In the genomic region with DNA sequence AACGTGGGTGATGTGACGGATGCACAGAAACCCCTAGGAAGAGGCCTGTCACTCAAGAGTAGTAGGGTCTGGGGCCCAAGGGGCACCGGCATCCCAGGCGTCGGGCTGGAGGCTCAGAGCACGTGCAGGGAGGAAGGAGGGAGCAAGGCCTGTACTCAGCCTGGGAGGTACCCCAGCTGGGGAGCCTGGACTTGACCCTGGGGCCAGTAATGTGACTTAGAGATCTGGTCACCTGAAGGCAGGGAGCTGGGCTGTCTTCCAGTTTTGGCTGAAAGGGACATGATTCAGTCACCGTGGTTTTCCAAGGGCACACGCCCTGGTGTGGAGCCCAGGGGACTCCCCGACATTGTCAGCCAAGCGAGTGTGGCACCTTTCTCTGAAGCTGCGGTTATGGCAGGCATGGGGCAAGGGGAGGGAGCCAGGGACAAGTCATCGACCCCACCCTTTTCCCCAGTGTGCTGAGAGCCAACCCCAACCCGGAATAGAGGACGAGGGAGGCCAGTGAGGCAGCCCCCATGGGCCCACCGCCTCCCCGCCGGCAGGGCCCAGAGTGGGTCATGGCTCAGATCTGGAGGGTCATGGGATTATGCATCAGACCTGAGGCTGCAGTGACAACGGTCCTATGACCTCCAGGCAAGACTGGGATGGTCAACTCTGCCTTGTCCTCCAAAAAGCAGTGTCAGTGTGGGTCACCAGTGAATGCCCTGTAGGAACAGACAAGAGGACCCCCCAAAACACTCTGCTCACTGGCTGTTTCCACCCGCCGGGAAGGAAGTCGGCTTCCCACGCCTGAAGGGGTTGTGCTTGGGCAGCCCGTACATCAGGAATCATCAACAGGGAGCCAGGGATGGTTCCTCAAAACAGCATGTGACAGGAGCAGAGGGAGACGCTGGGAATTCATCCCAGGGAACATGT, we compare ENCODE assay signal across 1 cellular context.
TF ChIP-seq lines count a peak whose summit lies in the region.

No MANE protein-coding gene starts in this region.

TF ChIP-seq in H1, 55 proteins besides CTCF, POLR2A, EP300 and RAD21:
- TF ChIP-seq TBP (IDR thresholded peaks at IDR 0.05; ENCODE audit: low read depth, low read length) (no peak), RXRA (IDR thresholded peaks at IDR 0.05; ENCODE audit: insufficient read depth, low read depth, low read length) (no peak), FOSL1 (IDR thresholded peaks at IDR 0.05; ENCODE audit: insufficient read depth, low read depth, low read length) (no peak), CREB1 (IDR thresholded peaks at IDR 0.05) (no peak), YY1 (IDR thresholded peaks at IDR 0.05; ENCODE audit: low read depth, low read length) (no peak), GTF2F1 (IDR thresholded peaks at IDR 0.05; ENCODE audit: borderline replicate concordance, low read depth, low read length) (no peak), RFX5 (IDR thresholded peaks at IDR 0.05; ENCODE audit: borderline replicate concordance, low read depth, low read length) (no peak), TAF1 (IDR thresholded peaks at IDR 0.05; ENCODE audit: low read depth, low read length) (no peak), RNF2 (IDR thresholded peaks at IDR 0.05; ENCODE audit: borderline replicate concordance, low read depth, low read length, missing control alignments, poor library complexity, severe bottlenecking) (no peak), BACH1 (IDR thresholded peaks at IDR 0.05; ENCODE audit: low read length) (no peak), ATF2 (IDR thresholded peaks at IDR 0.05; ENCODE audit: low read length) (no peak), HDAC2 (IDR thresholded peaks at IDR 0.05; ENCODE audit: borderline replicate concordance in 1 of 2, low read depth in 2 of 2, low read length in 2 of 2) (no peak), RBBP5 (IDR thresholded peaks at IDR 0.05; ENCODE audit: borderline replicate concordance, low read depth, low read length) (no peak), SIN3A (conservative IDR thresholded peaks at IDR 0.05 in 1 of 2, IDR thresholded peaks at IDR 0.05 in 1 of 2; ENCODE audit: low read depth in 1 of 2, low read length in 2 of 2) (no peak), TEAD4 (IDR thresholded peaks at IDR 0.05; ENCODE audit: low read depth, low read length) (no peak), BRCA1 (IDR thresholded peaks at IDR 0.05; ENCODE audit: low read depth, low read length) (no peak)
